Comparison of ENCODE assay signal across 18 cellular contexts in the genomic region with DNA sequence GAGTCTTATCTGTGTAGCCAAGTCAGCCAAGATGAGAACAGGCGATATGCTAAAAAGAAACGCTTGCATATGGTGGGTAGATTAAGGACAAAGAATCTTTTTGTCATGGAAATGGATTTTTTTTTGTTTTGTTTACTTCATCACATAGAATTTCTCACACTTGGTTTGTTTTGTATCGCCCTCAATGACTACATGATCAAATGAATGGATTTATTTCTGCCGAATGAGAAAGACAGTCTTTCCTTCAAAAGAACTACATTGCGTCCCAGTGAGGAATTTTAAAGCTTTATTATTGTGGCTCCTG. TPM values are rescaled to one million over a fixed set of nuclear protein-coding genes. Genes with fewer than 3 reads are reported as not detected.
A peak's percentile ranks its signal among the peaks of the same experiment; 100 is the strongest.
DNase-seq lines count a peak whose midpoint lies in the region; ATAC-seq and TF ChIP-seq lines count a peak whose summit lies in the region.
"Had no signal": no experiment of that assay in that cellular context is flagged by ENCODE, and none has a peak within 500 bp of the region (broad histone marks: within the 10 kb centered on the region; RNA-seq: fewer than 3 reads in every experiment).

No MANE protein-coding gene starts in this region.

- peak overlapping the region; percentile 8 for H3K4me3 Mint-ChIP-seq in CD8-positive, alpha-beta T cell
- peak overlapping the region; percentile 50 for H3K4me3 Mint-ChIP-seq in mesothelial cell of epicardium
- peak overlapping the region in 1 of 2 donors; percentile 46 for H3K4me3 Mint-ChIP-seq in CD14-positive monocyte
- H3K4me3 Mint-ChIP-seq: HFFc6 had no signal

- H3K36me3 ChIP-seq in CD8-positive, alpha-beta T cell (ENCODE audit: insufficient read depth, low read length), result no peaks in the 10 kb centered on the region
- no peaks in the 10 kb centered on the region for H3K36me3 ChIP-seq in HUES6 (ENCODE audit: control insufficient read depth, insufficient read depth, low read length)
- H3K36me3 ChIP-seq: left lung had no signal

- no peaks in the 10 kb centered on the region for H3K9me3 ChIP-seq in CD8-positive, alpha-beta T cell (ENCODE audit: low read length)
- no peaks in the 10 kb centered on the region for H3K9me3 ChIP-seq in HUES6 (ENCODE audit: control insufficient read depth, insufficient read depth, low read depth, low read length)
- H3K9me3 ChIP-seq: left lung had no signal

- H3K27me3 ChIP-seq in CD8-positive, alpha-beta T cell (ENCODE audit: insufficient read depth, low read length), result peaks cover 17% of the 10 kb centered on the region
- peaks cover 30% of the 10 kb centered on the region for H3K27me3 ChIP-seq in HUES6 (ENCODE audit: control insufficient read depth, insufficient read depth, low read length)

- POLR2A ChIA-PET in CD8-positive, alpha-beta T cell (lab: Charles Lee), result no interaction called here

- no peak for ATAC-seq in CD8-positive, alpha-beta T cell
- ATAC-seq in HG02678 (IDR thresholded peaks at IDR 0.05; ENCODE audit: unreplicated experiment), result no peak
- ATAC-seq: left lung had no signal

- H3K4me1 Mint-ChIP-seq in CD8-positive, alpha-beta T cell (ENCODE audit: low read depth), result peaks cover 18% of the 10 kb centered on the region
- peaks cover 9% of the 10 kb centered on the region for H3K4me1 Mint-ChIP-seq in mesothelial cell of epicardium
- peaks cover 2% of the 10 kb centered on the region for H3K4me1 Mint-ChIP-seq in CD14-positive monocyte

- no peak overlapping the region for H3K4me3 ChIP-seq in CD8-positive, alpha-beta T cell (ENCODE audit: low read depth, low read length)
- H3K4me3 ChIP-seq in HUES6 (ENCODE audit: low read depth, low read length) (peak overlapping the region; percentile 82), astrocyte of the spinal cord (ENCODE audit: low read depth, low read length) (peak overlapping the region; percentile 40)
- H3K4me3 ChIP-seq: left lung had no signal

- H3K36me3 Mint-ChIP-seq in CD8-positive, alpha-beta T cell, result no peaks in the 10 kb centered on the region
- no peaks in the 10 kb centered on the region for H3K36me3 Mint-ChIP-seq in mesothelial cell of epicardium
- no peaks in the 10 kb centered on the region for H3K36me3 Mint-ChIP-seq in CD14-positive monocyte

- in situ Hi-C loops in astrocyte of the spinal cord (cut with HindIII; ENCODE audit: low sequenced_read_pairs), result no loop called here

- DNase-seq in CD8-positive, alpha-beta T cell, result no peak
- DNase-seq in astrocyte of the spinal cord (ENCODE audit: low read depth, low spot score), result no peak
- DNase-seq in mesothelial cell of epicardium (ENCODE audit: low spot score in 2 of 2, unreplicated experiment in 2 of 2), result no peak
- no peak for DNase-seq in NAMALWA (ENCODE audit: low spot score)
- no peak for DNase-seq in CD14-positive monocyte (ENCODE audit: low spot score)
- no peak for DNase-seq in NCI-H446 treated with DMSO at 0.1 percent for 48 hours (lab: John Stamatoyannopoulos, UW)
- DNase-seq: effector CD4-positive, alpha-beta T cell; foreskin fibroblast; GF-D8; HFFc6; IMR-90; NCI-H1105 treated with DMSO at 0.1 percent for 48 hours; NCI-H510A; nucleus accumbens; small intestine had no signal

- H3K9me3 Mint-ChIP-seq in CD8-positive, alpha-beta T cell, result no peaks in the 10 kb centered on the region
- H3K9me3 Mint-ChIP-seq in mesothelial cell of epicardium (no peaks in the 10 kb centered on the region), CD14-positive monocyte (peaks cover 0 to 22% (median 8%) of the 10 kb centered on the region in 7 donors)

- H3K4me1 ChIP-seq in CD8-positive, alpha-beta T cell (ENCODE audit: insufficient read depth, low read length), result no peaks in the 10 kb centered on the region
- H3K4me1 ChIP-seq in HUES6 (ENCODE audit: control insufficient read depth, insufficient read depth, low read length), result peaks cover 35% of the 10 kb centered on the region

- intact Hi-C loops in CD8-positive, alpha-beta T cell (cut with DNase I, micrococcal nuclease), result loop anchor here (5.0 to 10.0 kb wide), 2 partner anchors 263 to 266 kb away; no protein-coding TSS in a partner anchor
- intact Hi-C loops in CD14-positive monocyte (cut with micrococcal nuclease), result no loop called here

- peaks cover 64% of the 10 kb centered on the region for H3K27me3 Mint-ChIP-seq in CD8-positive, alpha-beta T cell (ENCODE audit: low read depth)
- H3K27me3 Mint-ChIP-seq in mesothelial cell of epicardium (ENCODE audit: low read depth), result peaks cover 78% of the 10 kb centered on the region
- H3K27me3 Mint-ChIP-seq in CD14-positive monocyte (ENCODE audit: low read depth in 3 of 3), result peaks cover 70 to 86% (median 73%) of the 10 kb centered on the region in 3 donors

- no peak overlapping the region for H3K27ac ChIP-seq in CD8-positive, alpha-beta T cell (ENCODE audit: low read depth, low read length)
- H3K27ac ChIP-seq in HUES6 (ENCODE audit: low read depth, low read length), result peak overlapping the region; percentile 87
- H3K27ac ChIP-seq: left lung had no signal

- H3K9ac ChIP-seq in HUES6 (ENCODE audit: low read length), result peak overlapping the region; percentile 85

- CTCF ChIA-PET in CD8-positive, alpha-beta T cell (lab: Charles Lee), result no interaction called here

- H3K27ac Mint-ChIP-seq in CD8-positive, alpha-beta T cell, result no peak overlapping the region
- H3K27ac Mint-ChIP-seq in mesothelial cell of epicardium (no peak overlapping the region), CD14-positive monocyte (no peak overlapping the region)
- H3K27ac Mint-ChIP-seq: HFFc6 had no signal

- TF ChIP-seq CTCF in CD8-positive, alpha-beta T cell (IDR thresholded peaks at IDR 0.05), result no peak
- TF ChIP-seq CTCF in astrocyte of the spinal cord (IDR thresholded peaks at IDR 0.05; ENCODE audit: low read depth, low read length) (no peak), mesothelial cell of epicardium (IDR thresholded peaks at IDR 0.05; ENCODE audit: unreplicated experiment) (no peak), CD14-positive monocyte (IDR thresholded peaks at IDR 0.05) (no peak)

RNA-seq across cellular contexts. Expression of gene SALL3, which starts 2.0 kb away (rescaled TPM):
- total RNA-seq in CD8-positive, alpha-beta T cell, result not detected
- 0.31 to 0.58 TPM (median 0.36 TPM) in 3 replicates for total RNA-seq in mesothelial cell of epicardium
- polyA plus RNA-seq in CD14-positive monocyte, result not detected
- total RNA-seq: HFFc6, IMR-90, left lung had no signal
- polyA plus RNA-seq: IMR-90 had no signal

Comparison
In these comparisons a context has a peak if more than half of its experiments do, and no peak if none do; other contexts are left out.
1. intact Hi-C loops: an anchor here in CD8-positive, alpha-beta T cell (5.0 to 10.0 kb wide); none called in CD14-positive monocyte.